ENCODE assay signal across 5 cellular contexts in the genomic region with DNA sequence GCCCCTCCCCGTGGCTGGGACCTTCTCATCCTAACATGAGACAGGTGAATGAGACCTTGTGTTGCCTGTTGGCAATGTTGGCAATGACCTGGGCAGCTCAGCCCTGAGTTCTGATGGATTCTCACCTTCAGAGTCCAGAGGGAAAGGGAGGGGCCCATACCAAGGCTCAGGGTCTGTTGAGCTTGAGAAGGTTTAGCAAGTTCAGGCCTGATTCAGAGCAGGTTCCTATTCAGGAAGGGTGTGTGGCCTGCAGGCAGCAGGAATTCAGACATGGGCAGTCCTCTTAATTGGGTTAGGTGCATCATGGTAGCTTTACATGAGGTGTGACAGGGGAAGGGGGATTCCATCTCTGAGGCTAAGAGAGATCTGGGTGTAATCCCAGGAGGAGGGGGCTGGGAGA. TPM values are rescaled to one million over a fixed set of nuclear protein-coding genes. Genes with fewer than 3 reads are reported as not detected.
"Had no signal": no experiment of that assay in that cellular context is flagged by ENCODE, and none has a peak within 500 bp of the region (broad histone marks: within the 10 kb centered on the region; RNA-seq: fewer than 3 reads in every experiment).

No MANE protein-coding gene starts in this region.

RNA-seq across cellular contexts. Expression of a gene that starts 5.7 kb away (rescaled TPM):
- total RNA-seq: HepG2 had no signal
- polyA plus RNA-seq: HepG2 had no signal

RNA-seq across cellular contexts. Expression of a gene that starts 16.2 kb away (rescaled TPM):
- total RNA-seq: HT1080 had no signal
- polyA plus RNA-seq: IgD-negative memory B cell had no signal

RNA-seq across cellular contexts. Expression of a gene that starts 24.6 kb away (rescaled TPM):
- total RNA-seq: HepG2, K562 had no signal
- polyA plus RNA-seq: HepG2, IgD-negative memory B cell had no signal

RNA-seq across cellular contexts. Expression of a gene that starts 49.6 kb away (rescaled TPM):
- total RNA-seq: HepG2, IMR-90, K562 had no signal
- polyA plus RNA-seq: HepG2, IgD-negative memory B cell, IMR-90, K562 had no signal
